In the genomic region with DNA sequence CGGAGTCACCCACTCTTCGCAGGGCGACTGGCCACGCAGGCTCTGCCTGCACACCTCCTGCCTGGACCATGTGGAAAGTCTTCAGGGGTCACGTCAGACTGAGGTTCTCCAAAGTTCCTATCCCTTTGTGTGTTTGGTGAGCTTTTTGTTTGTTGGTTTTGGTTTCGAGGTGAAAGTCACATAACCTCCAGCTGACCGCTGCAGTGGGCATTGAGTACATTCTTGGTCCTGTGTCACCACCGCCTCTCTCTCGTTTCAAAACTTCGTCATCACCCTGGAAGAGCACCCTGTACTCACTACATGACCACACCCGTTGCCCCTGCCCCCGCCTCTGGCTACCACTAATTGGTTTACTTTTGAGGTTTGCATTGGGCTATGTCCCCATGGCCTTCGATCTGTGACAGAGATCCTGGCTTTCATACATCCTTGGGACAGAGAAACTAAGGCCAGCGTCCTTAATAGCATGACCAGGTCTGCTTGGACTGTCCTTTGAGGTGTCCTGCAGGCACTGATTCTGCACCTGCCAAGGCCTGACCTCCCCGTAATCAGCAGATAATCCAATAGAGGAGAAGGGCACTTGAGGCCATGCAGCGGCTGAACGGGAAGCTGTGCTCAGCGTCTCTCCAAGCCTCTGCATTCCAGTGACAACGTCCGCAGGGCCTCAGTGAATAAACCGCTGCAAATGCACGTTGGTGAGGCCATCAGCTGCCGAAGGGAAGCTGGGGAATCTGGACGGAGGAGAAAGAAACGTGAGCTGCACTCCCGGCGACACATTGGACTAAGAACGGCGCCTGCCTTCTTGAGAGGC, we compare ENCODE assay signal across 15 cellular contexts. TPM values are rescaled to one million over a fixed set of nuclear protein-coding genes. Genes with fewer than 3 reads are reported as not detected.
DNase-seq lines count a peak whose midpoint lies in the region; ATAC-seq and TF ChIP-seq lines count a peak whose summit lies in the region.
"Had no signal": no experiment of that assay in that cellular context is flagged by ENCODE, and none has a peak within 500 bp of the region (broad histone marks: within the 10 kb centered on the region; RNA-seq: fewer than 3 reads in every experiment).

No MANE protein-coding gene starts in this region.

- H3K27me3 Mint-ChIP-seq in stimulated activated naive B cell treated with anti-CD40 and anti-IgM and Interleukin-4, amounts not matched to agents 10 μg/mL and 1 μg/mL and 100 μg/mL, for 72 hours: peaks cover 0 to 4% of the 10 kb centered on the region in 2 donors

- no peak overlapping the region for H3K27ac Mint-ChIP-seq in stimulated activated naive B cell treated with anti-CD40 and anti-IgM and Interleukin-4, amounts not matched to agents 10 μg/mL and 1 μg/mL and 100 μg/mL, for 72 hours
- H3K27ac Mint-ChIP-seq: activated T-cell treated with anti-CD3 and anti-CD28 coated beads, Interleukin-2, amount 50 U/mL, for 24 hours; stimulated activated effector memory CD8-positive, alpha-beta T cell treated with anti-CD3 and anti-CD28 coated beads, Interleukin-12 subunit alpha, Interleukin-12 subunit beta, amount 100 ng/mL, for 72 hours had no signal

- ATAC-seq in mucosa of descending colon: no peak
- no peak for ATAC-seq in stimulated activated naive B cell treated with anti-CD40 and anti-IgM and Interleukin-4, amounts not matched to agents 10 μg/mL and 1 μg/mL and 100 μg/mL, for 72 hours (replicated peaks)
- ATAC-seq: activated CD4-positive, CD25-positive, alpha-beta regulatory T cell treated with anti-CD3 and anti-CD28 coated beads, Interleukin-2, amount 50 U/mL, for 24 hours; stimulated activated effector memory CD8-positive, alpha-beta T cell treated with anti-CD3 and anti-CD28 coated beads, Interleukin-12 subunit alpha, Interleukin-12 subunit beta, amount 100 ng/mL, for 72 hours had no signal

- intact Hi-C loops in mucosa of descending colon (cut with DNase I, micrococcal nuclease): no loop called here

- H3K36me3 Mint-ChIP-seq in stimulated activated naive B cell treated with anti-CD40 and anti-IgM and Interleukin-4, amounts not matched to agents 10 μg/mL and 1 μg/mL and 100 μg/mL, for 72 hours: peaks cover 3 to 19% of the 10 kb centered on the region in 2 donors
- H3K36me3 Mint-ChIP-seq: stimulated activated effector memory CD8-positive, alpha-beta T cell treated with anti-CD3 and anti-CD28 coated beads, Interleukin-12 subunit alpha, Interleukin-12 subunit beta, amount 100 ng/mL, for 72 hours had no signal

- no peaks in the 10 kb centered on the region for H3K9me3 ChIP-seq in BE2C
- H3K9me3 ChIP-seq in ectodermal cell (ENCODE audit: control insufficient read depth, low read length): no peaks in the 10 kb centered on the region
- H3K9me3 ChIP-seq in mucosa of descending colon: no peaks in the 10 kb centered on the region
- H3K9me3 ChIP-seq: uterus had no signal

- H3K27me3 ChIP-seq in BE2C (no peaks in the 10 kb centered on the region), ectodermal cell (ENCODE audit: control insufficient read depth, insufficient read depth, low read length, poor library complexity, severe bottlenecking) (no peaks in the 10 kb centered on the region)
- H3K27me3 ChIP-seq: uterus had no signal

- H3K9me3 Mint-ChIP-seq in stimulated activated naive B cell treated with anti-CD40 and anti-IgM and Interleukin-4, amounts not matched to agents 10 μg/mL and 1 μg/mL and 100 μg/mL, for 72 hours: peaks cover 0 to under 1% of the 10 kb centered on the region in 2 donors
- H3K9me3 Mint-ChIP-seq: activated T-cell treated with anti-CD3 and anti-CD28 coated beads, Interleukin-2, amount 50 U/mL, for 24 hours; stimulated activated effector memory CD8-positive, alpha-beta T cell treated with anti-CD3 and anti-CD28 coated beads, Interleukin-12 subunit alpha, Interleukin-12 subunit beta, amount 100 ng/mL, for 72 hours had no signal

- H3K4me1 ChIP-seq in BE2C: peaks cover 25% of the 10 kb centered on the region
- peaks cover 61% of the 10 kb centered on the region for H3K4me1 ChIP-seq in ectodermal cell (ENCODE audit: control insufficient read depth, insufficient read depth, low read length)
- H3K4me1 ChIP-seq in mucosa of descending colon (ENCODE audit: low read depth): peaks cover 46% of the 10 kb centered on the region

- H3K27ac ChIP-seq in ectodermal cell (ENCODE audit: insufficient read depth, low read depth, low read length, poor library complexity, severe bottlenecking): peak overlapping the region; percentile 53
- H3K27ac ChIP-seq: uterus had no signal

- DNase-seq in BE2C: peak; percentile 32
- DNase-seq in NCI-H510A (lab: John Stamatoyannopoulos, UW): peak; percentile 49
- DNase-seq in mucosa of descending colon: peak; percentile 25 to 50 (median 35)
- no peak for DNase-seq in stimulated activated naive B cell treated with anti-CD40 and anti-IgM and Interleukin-4, amounts not matched to agents 10 μg/mL and 1 μg/mL and 100 μg/mL, for 72 hours
- no peak for DNase-seq in GDM1 (lab: John Stamatoyannopoulos, UW)
- no peak for DNase-seq in activated CD4-positive, CD25-positive, alpha-beta regulatory T cell treated with anti-CD3 and anti-CD28 coated beads, Interleukin-2, amount 50 U/mL, for 72 hours
- no peak for DNase-seq in COR-L47 (lab: John Stamatoyannopoulos, UW)
- DNase-seq: activated T-cell treated with anti-CD3 and anti-CD28 coated beads, Interleukin-2, amount 50 U/mL, for 24 hours; dermis blood vessel endothelial cell; NCI-H2171 treated with DMSO at 0.1 percent for 48 hours; stimulated activated CD4-positive, alpha-beta T cell treated with anti-CD3 and anti-CD28 coated beads, Interleukin-4, amount 100 ng/mL, for 24 hours; uterus had no signal

- 80 to 81% methylated on average over 29 of the region's 29 CpGs for WGBS in ectodermal cell, 2 experiments

- peaks cover 13 to 22% of the 10 kb centered on the region in 2 donors for H3K4me1 Mint-ChIP-seq in stimulated activated naive B cell treated with anti-CD40 and anti-IgM and Interleukin-4, amounts not matched to agents 10 μg/mL and 1 μg/mL and 100 μg/mL, for 72 hours

- no peak overlapping the region for H3K4me3 Mint-ChIP-seq in stimulated activated naive B cell treated with anti-CD40 and anti-IgM and Interleukin-4, amounts not matched to agents 10 μg/mL and 1 μg/mL and 100 μg/mL, for 72 hours
- H3K4me3 Mint-ChIP-seq: activated T-cell treated with anti-CD3 and anti-CD28 coated beads, Interleukin-2, amount 50 U/mL, for 24 hours; stimulated activated effector memory CD8-positive, alpha-beta T cell treated with anti-CD3 and anti-CD28 coated beads, Interleukin-12 subunit alpha, Interleukin-12 subunit beta, amount 100 ng/mL, for 72 hours had no signal

- H3K4me3 ChIP-seq in BE2C (ENCODE audit: low read depth, low read length): no peak overlapping the region
- H3K4me3 ChIP-seq in ectodermal cell (ENCODE audit: insufficient read depth, low read depth, low read length): no peak overlapping the region
- no peak overlapping the region for H3K4me3 ChIP-seq in mucosa of descending colon
- H3K4me3 ChIP-seq: uterus had no signal

- no peaks in the 10 kb centered on the region; the same call in 1 of the 2 replicates for H3K36me3 ChIP-seq in BE2C
- peaks cover 7% of the 10 kb centered on the region for H3K36me3 ChIP-seq in ectodermal cell (ENCODE audit: control insufficient read depth, insufficient read depth, low read length)
- no peaks in the 10 kb centered on the region for H3K36me3 ChIP-seq in mucosa of descending colon (ENCODE audit: low read depth)
- H3K36me3 ChIP-seq: uterus had no signal

- TF ChIP-seq CTCF in BE2C (IDR thresholded peaks at IDR 0.05; ENCODE audit: low read depth, low read length): no peak
- TF ChIP-seq CTCF in mucosa of descending colon (IDR thresholded peaks at IDR 0.05): no peak

RNA-seq across cellular contexts. Expression of gene SH3BP4, which starts 46.8 kb away (rescaled TPM):
- polyA plus RNA-seq in BE2C (2012; ENCODE audit: insufficient read depth, insufficient read length, low read depth): 9.0 TPM
- polyA plus RNA-seq in ectodermal cell (2013, experiment 1 of 4): 41.1 TPM
- 44.7 TPM for polyA plus RNA-seq in ectodermal cell (2013, experiment 2 of 4)
- polyA plus RNA-seq in ectodermal cell (2013, experiment 3 of 4): 35.6 TPM
- 37.5 TPM for polyA plus RNA-seq in ectodermal cell (2013, experiment 4 of 4)
- total RNA-seq in mucosa of descending colon: 10 to 100 TPM; 18.0 to 30.4 (median 29.6) TPM

Comparison
In these comparisons a context has a peak if more than half of its experiments do, and no peak if none do; other contexts are left out.
1. DNase-seq: peak in BE2C (single experiment), NCI-H510A (single experiment) and mucosa of descending colon (3 of 3); none in stimulated activated naive B cell treated with anti-CD40 and anti-IgM and Interleukin-4, amounts not matched to agents 10 μg/mL and 1 μg/mL and 100 μg/mL, for 72 hours (single experiment), GDM1 (single experiment), activated CD4-positive, CD25-positive, alpha-beta regulatory T cell treated with anti-CD3 and anti-CD28 coated beads, Interleukin-2, amount 50 U/mL, for 72 hours (single experiment) and COR-L47 (single experiment).